In the genomic region with DNA sequence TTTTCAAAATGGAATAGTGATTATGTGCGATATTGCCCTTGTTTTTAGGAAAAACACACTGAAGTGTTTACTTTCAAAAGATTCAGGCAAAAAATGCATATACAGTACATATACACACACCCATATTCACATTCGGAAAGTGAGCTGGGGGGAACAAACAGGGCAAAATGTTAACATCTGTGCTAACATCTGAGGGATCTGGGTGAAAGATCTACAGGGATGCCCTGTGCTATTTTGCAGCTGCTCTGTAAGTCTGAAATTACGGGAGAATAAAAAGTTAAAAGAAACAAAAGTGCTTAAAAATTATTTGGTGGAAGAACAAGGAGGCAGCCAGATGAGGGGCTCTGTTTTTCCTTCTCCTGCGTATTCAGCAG, we compare ENCODE assay signal across 9 cellular contexts. TPM values are rescaled to one million over a fixed set of nuclear protein-coding genes. Genes with fewer than 3 reads are reported as not detected.
DNase-seq lines count a peak whose midpoint lies in the region; ATAC-seq and TF ChIP-seq lines count a peak whose summit lies in the region.
"Had no signal": no experiment of that assay in that cellular context is flagged by ENCODE, and none has a peak within 500 bp of the region (broad histone marks: within the 10 kb centered on the region; RNA-seq: fewer than 3 reads in every experiment).

No MANE protein-coding gene starts in this region.

- H3K27ac ChIP-seq in caudate nucleus (ENCODE audit: low read depth, low read length) (peak overlapping the region; percentile 74), upper lobe of left lung (peak overlapping the region; percentile 94 to 99 (median 98))

- DNase-seq in activated naive CD4-positive, alpha-beta T cell treated with anti-CD3 and anti-CD28 coated beads, Interleukin-2, amount 10 ng/mL, durations not matched to agents 7 days and 5 days: no peak
- no peak for DNase-seq in activated naive CD4-positive, alpha-beta T cell (lab: John Stamatoyannopoulos, UW)
- DNase-seq in caudate nucleus (lab: John Stamatoyannopoulos, UW) (no peak), mesothelial cell of epicardium (ENCODE audit: low spot score in 2 of 2, unreplicated experiment in 2 of 2) (no peak), upper lobe of left lung (no peak), A172 (ENCODE audit: low spot score) (no peak)
- DNase-seq: DND-41 had no signal

- no peaks in the 10 kb centered on the region for H3K9me3 Mint-ChIP-seq in activated naive CD4-positive, alpha-beta T cell treated with anti-CD3 and anti-CD28 coated beads, Interleukin-2, amount 10 ng/mL, durations not matched to agents 7 days and 5 days
- no peaks in the 10 kb centered on the region for H3K9me3 Mint-ChIP-seq in mesothelial cell of epicardium

- H3K4me1 ChIP-seq in upper lobe of left lung: peaks cover 22 to 27% (median 25%) of the 10 kb centered on the region in 4 donors

- peaks cover 0 to 31% (median 24%) of the 10 kb centered on the region in 4 donors for H3K36me3 ChIP-seq in upper lobe of left lung

- peaks cover 7% of the 10 kb centered on the region for H3K4me1 Mint-ChIP-seq in activated naive CD4-positive, alpha-beta T cell treated with anti-CD3 and anti-CD28 coated beads, Interleukin-2, amount 10 ng/mL, durations not matched to agents 7 days and 5 days
- H3K4me1 Mint-ChIP-seq in mesothelial cell of epicardium: peaks cover 14% of the 10 kb centered on the region

- peak overlapping the region; percentile 77 to 95 (median 80) for H3K4me3 ChIP-seq in upper lobe of left lung

- no peaks in the 10 kb centered on the region for H3K36me3 Mint-ChIP-seq in activated naive CD4-positive, alpha-beta T cell treated with anti-CD3 and anti-CD28 coated beads, Interleukin-2, amount 10 ng/mL, durations not matched to agents 7 days and 5 days
- no peaks in the 10 kb centered on the region for H3K36me3 Mint-ChIP-seq in mesothelial cell of epicardium

- H3K4me3 Mint-ChIP-seq in activated naive CD4-positive, alpha-beta T cell treated with anti-CD3 and anti-CD28 coated beads, Interleukin-2, amount 10 ng/mL, durations not matched to agents 7 days and 5 days: peak overlapping the region; percentile 45
- H3K4me3 Mint-ChIP-seq in mesothelial cell of epicardium: peak overlapping the region; percentile 84

- WGBS in upper lobe of left lung, 2 donors: 29 to 30% methylated on average over 4 of the region's 4 CpGs

- H3K9me3 ChIP-seq in upper lobe of left lung: no peaks in the 10 kb centered on the region

- peaks cover 51% of the 10 kb centered on the region for H3K27me3 Mint-ChIP-seq in activated naive CD4-positive, alpha-beta T cell treated with anti-CD3 and anti-CD28 coated beads, Interleukin-2, amount 10 ng/mL, durations not matched to agents 7 days and 5 days
- H3K27me3 Mint-ChIP-seq in mesothelial cell of epicardium (ENCODE audit: low read depth): no peaks in the 10 kb centered on the region

- peak in 1 of 4 donors; percentile 7 for TF ChIP-seq EP300 in upper lobe of left lung (IDR thresholded peaks at IDR 0.05)

- H3K27me3 ChIP-seq in upper lobe of left lung: no peaks in the 10 kb centered on the region

- H3K27ac Mint-ChIP-seq in activated naive CD4-positive, alpha-beta T cell treated with anti-CD3 and anti-CD28 coated beads, Interleukin-2, amount 10 ng/mL, durations not matched to agents 7 days and 5 days: no peak overlapping the region
- H3K27ac Mint-ChIP-seq in mesothelial cell of epicardium: peak overlapping the region; percentile 51

- TF ChIP-seq CTCF in mesothelial cell of epicardium (IDR thresholded peaks at IDR 0.05; ENCODE audit: unreplicated experiment) (no peak), upper lobe of left lung (IDR thresholded peaks at IDR 0.05) (no peak)

- ATAC-seq in upper lobe of left lung (ENCODE audit: low FRiP score in 2 of 2) (no peak), GM21723 (IDR thresholded peaks at IDR 0.05; ENCODE audit: unreplicated experiment) (no peak), HG03175 (IDR thresholded peaks at IDR 0.05; ENCODE audit: unreplicated experiment) (no peak)

- CTCF ChIA-PET in activated naive CD4-positive, alpha-beta T cell treated with anti-CD3 and anti-CD28 coated beads, Interleukin-2, amount 10 ng/mL, durations not matched to agents 7 days and 5 days (lab: Charles Lee): no interaction called here

- TF ChIP-seq POLR2A in upper lobe of left lung (IDR thresholded peaks at IDR 0.05): no peak

RNA-seq across cellular contexts. Expression of gene CST3, which starts 0.9 kb away (rescaled TPM):
- total RNA-seq in mesothelial cell of epicardium (127 to 138 TPM (median 130 TPM) in 3 replicates), upper lobe of left lung (1,000 to 10,000 TPM in 3 of 6 donors, 100 to 1,000 TPM in 3; 201 to 1,402 (median 970) TPM)
- 209 and 225 TPM in 2 replicates for total RNA-seq in A172 (2014; rRNA removed; shearing (Covaris generic))

RNA-seq across cellular contexts. Expression of gene CST9, which starts 31.2 kb away (rescaled TPM):
- total RNA-seq in mesothelial cell of epicardium (not detected in 3 replicates), upper lobe of left lung (not detected)
- total RNA-seq in A172 (2014; rRNA removed; shearing (Covaris generic)): not detected in 2 replicates

RNA-seq across cellular contexts. Expression of gene CST4, which starts 51.9 kb away (rescaled TPM):
- not detected in 3 replicates for total RNA-seq in mesothelial cell of epicardium
- total RNA-seq in upper lobe of left lung: not detected
- not detected in 2 replicates for total RNA-seq in A172 (2014; rRNA removed; shearing (Covaris generic))
